9 cellular contexts compared by ENCODE assay signal in the genomic region with DNA sequence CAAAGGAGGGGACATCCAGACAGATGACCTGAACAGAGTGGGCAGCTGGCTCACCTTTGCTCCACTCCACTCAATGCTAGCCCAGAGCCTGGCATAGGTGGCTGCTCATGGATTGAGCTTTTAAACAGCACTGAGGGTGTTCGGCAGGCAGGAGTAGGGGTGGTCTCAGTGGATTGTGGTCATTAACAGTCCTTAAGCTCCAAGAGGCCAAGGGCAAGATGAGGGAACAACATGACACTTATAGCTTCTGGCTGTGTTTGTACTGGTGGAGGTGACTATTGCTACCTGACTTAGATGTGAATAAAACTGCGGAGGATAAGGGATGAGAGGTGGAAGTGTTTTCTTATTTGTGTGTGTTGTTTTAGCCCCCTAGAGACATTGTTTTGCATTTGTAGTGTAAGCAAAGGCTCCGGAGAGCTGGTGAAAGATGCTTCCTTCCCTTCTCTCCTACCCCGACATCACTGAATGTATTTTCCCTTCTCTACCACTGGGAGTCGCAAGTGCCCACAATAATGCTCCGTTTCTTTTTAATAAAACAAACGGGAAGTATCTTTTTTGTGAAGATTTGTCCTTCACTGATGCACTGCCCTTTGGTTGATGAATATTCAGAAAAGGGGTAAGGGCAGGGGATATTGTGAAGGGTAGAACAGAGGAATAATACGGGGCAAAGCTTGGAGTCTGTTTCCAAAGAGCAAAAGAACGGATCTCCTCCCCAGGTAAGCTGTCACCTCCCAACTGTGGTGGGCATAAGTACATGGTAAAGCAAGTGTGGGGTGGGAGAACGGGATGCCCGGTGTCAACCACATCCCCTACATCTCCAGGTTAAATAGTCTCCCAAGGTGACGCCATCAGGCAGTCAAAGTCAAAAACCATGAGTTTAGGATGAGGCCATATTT. TPM values are rescaled to one million over a fixed set of nuclear protein-coding genes. Genes with fewer than 3 reads are reported as not detected.
DNase-seq lines count a peak whose midpoint lies in the region; ATAC-seq and TF ChIP-seq lines count a peak whose summit lies in the region.
"Had no signal": no experiment of that assay in that cellular context is flagged by ENCODE, and none has a peak within 500 bp of the region (broad histone marks: within the 10 kb centered on the region; RNA-seq: fewer than 3 reads in every experiment).

No MANE protein-coding gene starts in this region.

- peak; percentile 11 for DNase-seq in NCI-H1694 treated with DMSO at 0.1 percent for 48 hours (lab: John Stamatoyannopoulos, UW)
- DNase-seq in NCI-H1694 (lab: John Stamatoyannopoulos, UW), result no peak
- peak; percentile 45 for DNase-seq in astrocyte of the spinal cord (ENCODE audit: low read depth, low spot score)
- DNase-seq in left colon, result no peak
- no peak for DNase-seq in stimulated activated CD8-positive, alpha-beta memory T cell treated with anti-CD3 and anti-CD28 coated beads, Interleukin-4, amount 100 ng/mL, for 48 hours
- DNase-seq in NCI-H187 treated with DMSO at 0.1 percent for 48 hours (lab: John Stamatoyannopoulos, UW), result no peak

- in situ Hi-C loops in astrocyte of the spinal cord (cut with HindIII; ENCODE audit: low sequenced_read_pairs), result no loop called here

- intact Hi-C loops in left colon (cut with DNase I, micrococcal nuclease), result loop anchor here in 1 of 2 donors (5.0 kb wide), 1 partner anchor 290 kb away; no protein-coding TSS in a partner anchor

- H3K4me3 ChIP-seq in astrocyte of the spinal cord (ENCODE audit: low read depth, low read length), result no peak overlapping the region
- H3K4me3 ChIP-seq: BLaER1 had no signal

- ATAC-seq in GM21447 (IDR thresholded peaks at IDR 0.05; ENCODE audit: unreplicated experiment) (peak; percentile 70), left colon (peak; percentile 67)

- peak; percentile 82 for TF ChIP-seq CTCF in LNCAP (IDR thresholded peaks at IDR 0.05)
- peak; percentile 74 for TF ChIP-seq CTCF in astrocyte of the spinal cord (IDR thresholded peaks at IDR 0.05; ENCODE audit: low read depth, low read length)

RNA-seq across cellular contexts. Expression of a gene that starts 27.5 kb away (rescaled TPM):
- not detected for total RNA-seq in left colon

Comparison
In these comparisons a context has a peak if more than half of its experiments do, and no peak if none do; other contexts are left out.
1. DNase-seq: peak in NCI-H1694 treated with DMSO at 0.1 percent for 48 hours (single experiment) and astrocyte of the spinal cord (single experiment); none in NCI-H1694 (single experiment), left colon (0 of 2), stimulated activated CD8-positive, alpha-beta memory T cell treated with anti-CD3 and anti-CD28 coated beads, Interleukin-4, amount 100 ng/mL, for 48 hours (single experiment) and NCI-H187 treated with DMSO at 0.1 percent for 48 hours (single experiment).